Comparison of ENCODE assay signal across 8 cellular contexts in genomic region chr17:59521465-59522126, GRCh38. TPM values are rescaled to one million over a fixed set of nuclear protein-coding genes. Genes with fewer than 3 reads are reported as not detected.
DNase-seq lines count a peak whose midpoint lies in the region; ATAC-seq, FAIRE-seq and TF ChIP-seq lines count a peak whose summit lies in the region.

No MANE protein-coding gene starts in this region.

- no peaks in the 10 kb centered on the region for H3K36me3 ChIP-seq in NT2/D1 (ENCODE audit: insufficient read depth, insufficient read length, low read length)

- no peak overlapping the region for H3K4me3 Mint-ChIP-seq in naive B cell

- peak overlapping the region in 1 of 6 donors; percentile 18 for H3K27ac Mint-ChIP-seq in naive B cell

- H3K9me3 ChIP-seq in NT2/D1 (ENCODE audit: insufficient read depth, low read length), result no peaks in the 10 kb centered on the region

- H3K27me3 Mint-ChIP-seq in naive B cell, result peaks cover 11% of the 10 kb centered on the region in 3 donors

- H3K36me3 Mint-ChIP-seq in naive B cell, result no peaks in the 10 kb centered on the region

- FAIRE-seq in H54 (lab: Jason Lieb, UNC), result peak; percentile 91

- H3K4me1 Mint-ChIP-seq in naive B cell, result peaks cover 0 to 8% (median 2%) of the 10 kb centered on the region in 3 donors

- H3K4me1 ChIP-seq in NT2/D1 (ENCODE audit: insufficient read depth, insufficient read length), result no peaks in the 10 kb centered on the region

- DNase-seq in AML-193 (lab: John Stamatoyannopoulos, UW) (peak; percentile 46 to 54), H54 (ENCODE audit: insufficient read length, low spot score) (peak; percentile 80), NT2/D1 (ENCODE audit: low read depth, low spot score) (peak; percentile 59), epidermal melanocyte (ENCODE audit: insufficient read length, low spot score) (peak; percentile 72), naive B cell (peak; percentile 40)
- DNase-seq in activated CD8-positive, alpha-beta memory T cell treated with anti-CD3 and anti-CD28 coated beads, Interleukin-2, amount 50 U/mL, for 1 hour (ENCODE audit: extremely low read depth), result peak; percentile 1
- DNase-seq in stimulated activated naive CD4-positive, alpha-beta T cell (lab: John Stamatoyannopoulos, UW), result peak; percentile 10 to 57 (median 22)

- TF ChIP-seq POLR2A in H54 (IDR thresholded peaks at IDR 0.05; ENCODE audit: low read depth, low read length), result no peak

- no peak overlapping the region for H3K9ac ChIP-seq in NT2/D1 (ENCODE audit: insufficient read length, low read depth)

- no peaks in the 10 kb centered on the region for H3K27me3 ChIP-seq in NT2/D1 (ENCODE audit: insufficient read depth, insufficient read length)

- H3K9me3 Mint-ChIP-seq in naive B cell, result no peaks in the 10 kb centered on the region

- H3K4me3 ChIP-seq in NT2/D1 (ENCODE audit: insufficient read length, low read depth), result no peak overlapping the region

- ATAC-seq in naive B cell (ENCODE audit: low read depth in 2 of 2) (peak; percentile 63 to 73), HG02970 (IDR thresholded peaks at IDR 0.05; ENCODE audit: low FRiP score, unreplicated experiment) (no peak)

RNA-seq across cellular contexts. Expression of gene DHX40, which starts 43.8 kb away (rescaled TPM):
- 10 to 100 TPM; 22.6 to 33.6 (median 30.0) TPM for polyA plus RNA-seq in naive B cell (ENCODE audit: low read depth in 6 of 6)

Comparison
In these comparisons a context has a peak if more than half of its experiments do, and no peak if none do; other contexts are left out.
1. DNase-seq: peak in every context shown above with its lines; median percentile 80 in H54; 72 in epidermal melanocyte; 59 in NT2/D1; 50 in AML-193; 40 in naive B cell; 22 in stimulated activated naive CD4-positive, alpha-beta T cell; 1 in activated CD8-positive, alpha-beta memory T cell treated with anti-CD3 and anti-CD28 coated beads, Interleukin-2, amount 50 U/mL, for 1 hour.